In genomic region chr11:65576867-65577755, GRCh38 we compare ENCODE assay signal across 1 cellular context.
TF ChIP-seq lines count a peak whose summit lies in the region.

No MANE protein-coding gene starts in this region.

TF ChIP-seq in HepG2, 621 proteins besides CTCF, POLR2A, EP300 and RAD21 (continued from another document and continues in another):
- TF ChIP-seq NR2F1 (CRISPR knock-in tag; IDR thresholded peaks at IDR 0.05) (peak; percentile 51 to 59; a peak in 3 of 4 replicates), MAZ (IDR thresholded peaks at IDR 0.05; ENCODE audit: borderline replicate concordance, low read depth, low read length) (no peak), MAZ (CRISPR knock-in tag; IDR thresholded peaks at IDR 0.05; ENCODE audit: low read depth) (no peak), MAFG (CRISPR knock-in tag; IDR thresholded peaks at IDR 0.05) (no peak), ZNF550 (CRISPR knock-in tag; IDR thresholded peaks at IDR 0.05; ENCODE audit: borderline replicate concordance) (no peak), YY1 (IDR thresholded peaks at IDR 0.05; ENCODE audit: insufficient read depth, insufficient replicate concordance, low read depth, low read length) (peak; percentile 9), THAP9 (CRISPR knock-in tag; IDR thresholded peaks at IDR 0.05; ENCODE audit: borderline replicate concordance) (0 out of 2 replicates have a peak, but pooled peaks have one; percentile 15), ZNF556 (CRISPR knock-in tag; IDR thresholded peaks at IDR 0.05; ENCODE audit: borderline replicate concordance) (no peak), ZKSCAN8 (CRISPR knock-in tag; IDR thresholded peaks at IDR 0.05; ENCODE audit: borderline replicate concordance) (no peak), NR2F6 (IDR thresholded peaks at IDR 0.05) (peak; percentile 38; the same call in 1 of the 2 replicates), NR2F6 (CRISPR knock-in tag; IDR thresholded peaks at IDR 0.05) (peak; percentile 62), SP5 (CRISPR knock-in tag; IDR thresholded peaks at IDR 0.05; ENCODE audit: borderline replicate concordance, low read depth) (no peak), ZNF501 (CRISPR knock-in tag; IDR thresholded peaks at IDR 0.05) (0 out of 2 replicates have a peak, but pooled peaks have one; percentile 42), MAX (IDR thresholded peaks at IDR 0.05) (no peak), PHF8 (CRISPR knock-in tag; IDR thresholded peaks at IDR 0.05) (no peak), ZNF292 (CRISPR knock-in tag; IDR thresholded peaks at IDR 0.05; ENCODE audit: borderline replicate concordance, low read depth) (no peak), ZNF589 (CRISPR knock-in tag; conservative IDR thresholded peaks at IDR 0.05) (0 out of 2 replicates have a peak, but pooled peaks have one; percentile 25), NFAT5 (CRISPR knock-in tag; IDR thresholded peaks at IDR 0.05) (no peak), MLLT10 (CRISPR knock-in tag; IDR thresholded peaks at IDR 0.05) (no peak), ZNF703 (CRISPR knock-in tag; IDR thresholded peaks at IDR 0.05; ENCODE audit: borderline replicate concordance) (no peak), TBX2 (CRISPR knock-in tag; IDR thresholded peaks at IDR 0.05; ENCODE audit: borderline replicate concordance) (no peak), ZNF572 (CRISPR knock-in tag; IDR thresholded peaks at IDR 0.05) (0 out of 2 replicates have a peak, but pooled peaks have one; percentile 33), FIP1L1 (IDR thresholded peaks at IDR 0.05; ENCODE audit: borderline replicate concordance, insufficient read depth, low read depth, low read length) (no peak), REPIN1 (CRISPR knock-in tag; IDR thresholded peaks at IDR 0.05; ENCODE audit: borderline replicate concordance, low read depth) (no peak), SMARCC2 (IDR thresholded peaks at IDR 0.05) (no peak), ZFP41 (CRISPR knock-in tag; IDR thresholded peaks at IDR 0.05; ENCODE audit: borderline replicate concordance) (no peak), NR2F2 (IDR thresholded peaks at IDR 0.05; ENCODE audit: borderline replicate concordance, low read depth) (no peak), TAF1 (CRISPR knock-in tag; IDR thresholded peaks at IDR 0.05) (no peak), PCBP2 (optimal IDR thresholded peaks at IDR 0.05; ENCODE audit: low read depth, low read length, poor library complexity, severe bottlenecking) (peak; percentile 21), ZNF101 (CRISPR knock-in tag; IDR thresholded peaks at IDR 0.05; ENCODE audit: borderline replicate concordance, low read depth) (no peak), ARNT (IDR thresholded peaks at IDR 0.05) (no peak), IKZF1 (IDR thresholded peaks at IDR 0.05) (no peak), TEAD3 (CRISPR knock-in tag; optimal IDR thresholded peaks at IDR 0.05; ENCODE audit: borderline replicate concordance) (peak; percentile 17), ZNF780A (CRISPR knock-in tag; IDR thresholded peaks at IDR 0.05) (no peak), AGO1 (IDR thresholded peaks at IDR 0.05; ENCODE audit: low read depth, low read length, poor library complexity, severe bottlenecking) (peak; percentile 19), USF2 (IDR thresholded peaks at IDR 0.05; ENCODE audit: low read depth, low read length) (no peak), USF2 (CRISPR knock-in tag; IDR thresholded peaks at IDR 0.05; ENCODE audit: borderline replicate concordance) (no peak), MIER3 (CRISPR knock-in tag; IDR thresholded peaks at IDR 0.05; ENCODE audit: borderline replicate concordance) (no peak), BRCA1 (CRISPR knock-in tag; IDR thresholded peaks at IDR 0.05) (no peak), ZNF34 (CRISPR knock-in tag; IDR thresholded peaks at IDR 0.05; ENCODE audit: borderline replicate concordance) (no peak), ZNF432 (CRISPR knock-in tag; IDR thresholded peaks at IDR 0.05; ENCODE audit: borderline replicate concordance) (no peak), ZNF3 (CRISPR knock-in tag; IDR thresholded peaks at IDR 0.05) (no peak), ZNF567 (CRISPR knock-in tag; IDR thresholded peaks at IDR 0.05; ENCODE audit: borderline replicate concordance) (no peak), NCOA5 (CRISPR knock-in tag; IDR thresholded peaks at IDR 0.05) (no peak), KDM4B (CRISPR knock-in tag; IDR thresholded peaks at IDR 0.05) (no peak), ZZZ3 (CRISPR knock-in tag; IDR thresholded peaks at IDR 0.05; ENCODE audit: borderline replicate concordance) (no peak)
- TF ChIP-seq, protein P1, sequence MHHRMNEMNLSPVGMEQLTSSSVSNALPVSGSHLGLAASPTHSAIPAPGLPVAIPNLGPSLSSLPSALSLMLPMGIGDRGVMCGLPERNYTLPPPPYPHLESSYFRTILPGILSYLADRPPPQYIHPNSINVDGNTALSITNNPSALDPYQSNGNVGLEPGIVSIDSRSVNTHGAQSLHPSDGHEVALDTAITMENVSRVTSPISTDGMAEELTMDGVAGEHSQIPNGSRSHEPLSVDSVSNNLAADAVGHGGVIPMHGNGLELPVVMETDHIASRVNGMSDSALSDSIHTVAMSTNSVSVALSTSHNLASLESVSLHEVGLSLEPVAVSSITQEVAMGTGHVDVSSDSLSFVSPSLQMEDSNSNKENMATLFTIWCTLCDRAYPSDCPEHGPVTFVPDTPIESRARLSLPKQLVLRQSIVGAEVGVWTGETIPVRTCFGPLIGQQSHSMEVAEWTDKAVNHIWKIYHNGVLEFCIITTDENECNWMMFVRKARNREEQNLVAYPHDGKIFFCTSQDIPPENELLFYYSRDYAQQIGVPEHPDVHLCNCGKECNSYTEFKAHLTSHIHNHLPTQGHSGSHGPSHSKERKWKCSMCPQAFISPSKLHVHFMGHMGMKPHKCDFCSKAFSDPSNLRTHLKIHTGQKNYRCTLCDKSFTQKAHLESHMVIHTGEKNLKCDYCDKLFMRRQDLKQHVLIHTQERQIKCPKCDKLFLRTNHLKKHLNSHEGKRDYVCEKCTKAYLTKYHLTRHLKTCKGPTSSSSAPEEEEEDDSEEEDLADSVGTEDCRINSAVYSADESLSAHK (CRISPR knock-in tag; IDR thresholded peaks at IDR 0.05; ENCODE audit: borderline replicate concordance), result no peak
- TF ChIP-seq, protein P2, sequence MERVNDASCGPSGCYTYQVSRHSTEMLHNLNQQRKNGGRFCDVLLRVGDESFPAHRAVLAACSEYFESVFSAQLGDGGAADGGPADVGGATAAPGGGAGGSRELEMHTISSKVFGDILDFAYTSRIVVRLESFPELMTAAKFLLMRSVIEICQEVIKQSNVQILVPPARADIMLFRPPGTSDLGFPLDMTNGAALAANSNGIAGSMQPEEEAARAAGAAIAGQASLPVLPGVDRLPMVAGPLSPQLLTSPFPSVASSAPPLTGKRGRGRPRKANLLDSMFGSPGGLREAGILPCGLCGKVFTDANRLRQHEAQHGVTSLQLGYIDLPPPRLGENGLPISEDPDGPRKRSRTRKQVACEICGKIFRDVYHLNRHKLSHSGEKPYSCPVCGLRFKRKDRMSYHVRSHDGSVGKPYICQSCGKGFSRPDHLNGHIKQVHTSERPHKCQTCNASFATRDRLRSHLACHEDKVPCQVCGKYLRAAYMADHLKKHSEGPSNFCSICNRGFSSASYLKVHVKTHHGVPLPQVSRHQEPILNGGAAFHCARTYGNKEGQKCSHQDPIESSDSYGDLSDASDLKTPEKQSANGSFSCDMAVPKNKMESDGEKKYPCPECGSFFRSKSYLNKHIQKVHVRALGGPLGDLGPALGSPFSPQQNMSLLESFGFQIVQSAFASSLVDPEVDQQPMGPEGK (CRISPR knock-in tag; IDR thresholded peaks at IDR 0.05), result peak; percentile 50; the same call in 1 of the 2 replicates
- TF ChIP-seq, protein P3, sequence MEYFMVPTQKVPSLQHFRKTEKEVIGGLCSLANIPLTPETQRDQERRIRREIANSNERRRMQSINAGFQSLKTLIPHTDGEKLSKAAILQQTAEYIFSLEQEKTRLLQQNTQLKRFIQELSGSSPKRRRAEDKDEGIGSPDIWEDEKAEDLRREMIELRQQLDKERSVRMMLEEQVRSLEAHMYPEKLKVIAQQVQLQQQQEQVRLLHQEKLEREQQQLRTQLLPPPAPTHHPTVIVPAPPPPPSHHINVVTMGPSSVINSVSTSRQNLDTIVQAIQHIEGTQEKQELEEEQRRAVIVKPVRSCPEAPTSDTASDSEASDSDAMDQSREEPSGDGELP (IDR thresholded peaks at IDR 0.05; ENCODE audit: borderline replicate concordance, low read depth), result peak; percentile 56; the same call in 1 of the 2 replicates
